In the genomic region with DNA sequence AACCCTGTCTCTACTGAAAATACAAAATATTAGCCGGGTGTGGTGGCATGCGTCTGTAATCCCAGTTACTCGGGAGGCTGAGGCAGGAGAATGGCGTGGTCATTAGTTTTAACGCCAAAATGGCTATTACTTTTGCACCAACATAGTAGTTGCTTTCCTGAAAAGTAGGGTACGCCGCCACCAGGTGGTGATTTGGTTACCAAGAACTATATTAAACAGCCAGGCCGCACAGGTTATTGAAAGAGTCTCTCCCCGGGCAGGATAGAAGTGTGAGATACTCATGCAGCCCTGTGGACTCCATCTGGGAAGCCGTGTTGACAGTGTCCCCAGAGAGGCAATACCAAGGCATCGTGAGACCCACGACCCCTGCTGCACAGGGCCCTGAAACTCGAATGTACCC, we compare ENCODE assay signal across 1 cellular context.
TF ChIP-seq lines count a peak whose summit lies in the region.

No MANE protein-coding gene starts in this region.

TF ChIP-seq in SK-N-SH treated with all-trans-retinoic acid at 6 μM for 48 hours, 23 proteins besides CTCF, POLR2A, EP300 and RAD21 (continued from another document):
- TF ChIP-seq, protein P1, sequence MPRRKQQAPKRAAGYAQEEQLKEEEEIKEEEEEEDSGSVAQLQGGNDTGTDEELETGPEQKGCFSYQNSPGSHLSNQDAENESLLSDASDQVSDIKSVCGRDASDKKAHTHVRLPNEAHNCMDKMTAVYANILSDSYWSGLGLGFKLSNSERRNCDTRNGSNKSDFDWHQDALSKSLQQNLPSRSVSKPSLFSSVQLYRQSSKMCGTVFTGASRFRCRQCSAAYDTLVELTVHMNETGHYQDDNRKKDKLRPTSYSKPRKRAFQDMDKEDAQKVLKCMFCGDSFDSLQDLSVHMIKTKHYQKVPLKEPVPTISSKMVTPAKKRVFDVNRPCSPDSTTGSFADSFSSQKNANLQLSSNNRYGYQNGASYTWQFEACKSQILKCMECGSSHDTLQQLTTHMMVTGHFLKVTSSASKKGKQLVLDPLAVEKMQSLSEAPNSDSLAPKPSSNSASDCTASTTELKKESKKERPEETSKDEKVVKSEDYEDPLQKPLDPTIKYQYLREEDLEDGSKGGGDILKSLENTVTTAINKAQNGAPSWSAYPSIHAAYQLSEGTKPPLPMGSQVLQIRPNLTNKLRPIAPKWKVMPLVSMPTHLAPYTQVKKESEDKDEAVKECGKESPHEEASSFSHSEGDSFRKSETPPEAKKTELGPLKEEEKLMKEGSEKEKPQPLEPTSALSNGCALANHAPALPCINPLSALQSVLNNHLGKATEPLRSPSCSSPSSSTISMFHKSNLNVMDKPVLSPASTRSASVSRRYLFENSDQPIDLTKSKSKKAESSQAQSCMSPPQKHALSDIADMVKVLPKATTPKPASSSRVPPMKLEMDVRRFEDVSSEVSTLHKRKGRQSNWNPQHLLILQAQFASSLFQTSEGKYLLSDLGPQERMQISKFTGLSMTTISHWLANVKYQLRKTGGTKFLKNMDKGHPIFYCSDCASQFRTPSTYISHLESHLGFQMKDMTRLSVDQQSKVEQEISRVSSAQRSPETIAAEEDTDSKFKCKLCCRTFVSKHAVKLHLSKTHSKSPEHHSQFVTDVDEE (CRISPR knock-in tag; IDR thresholded peaks at IDR 0.05): no peak
- no peak for TF ChIP-seq BACH2 (CRISPR knock-in tag; IDR thresholded peaks at IDR 0.05; ENCODE audit: borderline replicate concordance)
- TF ChIP-seq CSDC2 (CRISPR knock-in tag; IDR thresholded peaks at IDR 0.05): no peak
- TF ChIP-seq ZNF70 (CRISPR knock-in tag; IDR thresholded peaks at IDR 0.05): no peak
- no peak for TF ChIP-seq ZNF8 (CRISPR knock-in tag; IDR thresholded peaks at IDR 0.05)
- TF ChIP-seq, protein P2, sequence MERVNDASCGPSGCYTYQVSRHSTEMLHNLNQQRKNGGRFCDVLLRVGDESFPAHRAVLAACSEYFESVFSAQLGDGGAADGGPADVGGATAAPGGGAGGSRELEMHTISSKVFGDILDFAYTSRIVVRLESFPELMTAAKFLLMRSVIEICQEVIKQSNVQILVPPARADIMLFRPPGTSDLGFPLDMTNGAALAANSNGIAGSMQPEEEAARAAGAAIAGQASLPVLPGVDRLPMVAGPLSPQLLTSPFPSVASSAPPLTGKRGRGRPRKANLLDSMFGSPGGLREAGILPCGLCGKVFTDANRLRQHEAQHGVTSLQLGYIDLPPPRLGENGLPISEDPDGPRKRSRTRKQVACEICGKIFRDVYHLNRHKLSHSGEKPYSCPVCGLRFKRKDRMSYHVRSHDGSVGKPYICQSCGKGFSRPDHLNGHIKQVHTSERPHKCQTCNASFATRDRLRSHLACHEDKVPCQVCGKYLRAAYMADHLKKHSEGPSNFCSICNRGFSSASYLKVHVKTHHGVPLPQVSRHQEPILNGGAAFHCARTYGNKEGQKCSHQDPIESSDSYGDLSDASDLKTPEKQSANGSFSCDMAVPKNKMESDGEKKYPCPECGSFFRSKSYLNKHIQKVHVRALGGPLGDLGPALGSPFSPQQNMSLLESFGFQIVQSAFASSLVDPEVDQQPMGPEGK (CRISPR knock-in tag; IDR thresholded peaks at IDR 0.05; ENCODE audit: borderline replicate concordance): no peak
- no peak for TF ChIP-seq ZC3H10 (CRISPR knock-in tag; IDR thresholded peaks at IDR 0.05)
- no peak for TF ChIP-seq GLIS3 (CRISPR knock-in tag; IDR thresholded peaks at IDR 0.05)
- no peak for TF ChIP-seq ARNTL (CRISPR knock-in tag; IDR thresholded peaks at IDR 0.05; ENCODE audit: borderline replicate concordance, low read depth)
- TF ChIP-seq OSR1 (CRISPR knock-in tag; IDR thresholded peaks at IDR 0.05): no peak
- no peak for TF ChIP-seq ZFP30 (CRISPR knock-in tag; IDR thresholded peaks at IDR 0.05)
- no peak for TF ChIP-seq TCF4 (CRISPR knock-in tag; IDR thresholded peaks at IDR 0.05; ENCODE audit: borderline replicate concordance)
- TF ChIP-seq PPARA (CRISPR knock-in tag; IDR thresholded peaks at IDR 0.05; ENCODE audit: borderline replicate concordance): no peak
TF ChIP-seq in SK-N-SH treated with all-trans-retinoic acid at 6 μM for 48 hours: peak in this region for 0.
